In genomic region chr10:119893845-119894427, GRCh38 we compare ENCODE assay signal across 8 cellular contexts.
DNase-seq lines count a peak whose midpoint lies in the region; ATAC-seq and TF ChIP-seq lines count a peak whose summit lies in the region.
"Had no signal": no experiment of that assay in that cellular context is flagged by ENCODE, and none has a peak within 500 bp of the region (broad histone marks: within the 10 kb centered on the region; RNA-seq: fewer than 3 reads in every experiment).

No MANE protein-coding gene starts in this region.

- H3K36me3 ChIP-seq in RWPE2 (ENCODE audit: low read depth) = peaks cover 30% of the 10 kb centered on the region
- peaks cover 12% of the 10 kb centered on the region for H3K36me3 ChIP-seq in rectal smooth muscle tissue (ENCODE audit: control insufficient read depth, insufficient read depth, low read length)

- H3K4me3 ChIP-seq in GM12865 (ENCODE audit: low read depth, low read length) (peak overlapping the region; percentile 91), RWPE2 (ENCODE audit: severe bottlenecking) (peak overlapping the region; percentile 64), epithelial cell of esophagus (ENCODE audit: low read length) (peak overlapping the region; percentile 27), rectal smooth muscle tissue (ENCODE audit: low read length) (peak overlapping the region; percentile 17)

- ATAC-seq in RWPE2 (ENCODE audit: low read depth) = no peak

- H3K27ac ChIP-seq in RWPE2 (ENCODE audit: poor library complexity, severe bottlenecking) = no peak overlapping the region
- H3K27ac ChIP-seq in rectal smooth muscle tissue (ENCODE audit: low read depth, low read length) = no peak overlapping the region

- DNase-seq in GM12865 (ENCODE audit: low read depth) (no peak), RWPE2 (ENCODE audit: low spot score) (no peak), epithelial cell of esophagus (ENCODE audit: low read depth) (no peak), activated gamma-delta T cell (lab: John Stamatoyannopoulos, UW) (no peak), DMS153 (lab: John Stamatoyannopoulos, UW) (no peak), NCI-H146 treated with DMSO at 0.1 percent for 48 hours (lab: John Stamatoyannopoulos, UW; ENCODE audit: unreplicated experiment) (no peak)
- DNase-seq: NCI-H526 treated with DMSO at 0.1 percent for 48 hours had no signal

- TF ChIP-seq CTCF in GM12865 (IDR thresholded peaks at IDR 0.05; ENCODE audit: insufficient read depth, low read depth, low read length, missing control alignments) (no peak), RWPE2 (IDR thresholded peaks at IDR 0.05; ENCODE audit: poor library complexity, severe bottlenecking) (no peak), epithelial cell of esophagus (IDR thresholded peaks at IDR 0.05; ENCODE audit: insufficient read depth, low read depth, low read length, missing control alignments) (no peak)

- H3K9me3 ChIP-seq in RWPE2 (ENCODE audit: severe bottlenecking) = no peaks in the 10 kb centered on the region

- H3K27me3 ChIP-seq in RWPE2 (ENCODE audit: insufficient read depth, poor library complexity, severe bottlenecking) (no peaks in the 10 kb centered on the region), rectal smooth muscle tissue (ENCODE audit: control insufficient read depth, insufficient read depth, low read length) (no peaks in the 10 kb centered on the region)

- H3K4me1 ChIP-seq in RWPE2 (ENCODE audit: insufficient read depth, poor library complexity, severe bottlenecking) (peaks cover 17% of the 10 kb centered on the region), rectal smooth muscle tissue (ENCODE audit: control insufficient read depth, insufficient read depth, low read length) (peaks cover 12% of the 10 kb centered on the region)

- no peak overlapping the region for H3K9ac ChIP-seq in rectal smooth muscle tissue (ENCODE audit: low read length)

Comparison
In these comparisons a context has a peak if more than half of its experiments do, and no peak if none do; other contexts are left out.
1. H3K4me3 ChIP-seq: peak in every context shown above with its lines; median percentile 91 in GM12865; 64 in RWPE2; 27 in epithelial cell of esophagus; 17 in rectal smooth muscle tissue.